Comparison of ENCODE assay signal across 1 cellular context in genomic region chr11:6251990-6252473, GRCh38.
TF ChIP-seq lines count a peak whose summit lies in the region.

No MANE protein-coding gene starts in this region.

TF ChIP-seq in endothelial cell of umbilical vein, 7 proteins besides CTCF, POLR2A, EP300 and RAD21:
- TF ChIP-seq MYC (IDR thresholded peaks at IDR 0.05; ENCODE audit: low read depth, low read length): no peak
- no peak for TF ChIP-seq POLR2AphosphoS5 (IDR thresholded peaks at IDR 0.05; ENCODE audit: insufficient read depth, low read depth, low read length)
- TF ChIP-seq GATA2 (IDR thresholded peaks at IDR 0.05; ENCODE audit: insufficient read depth, insufficient read length, low read depth, low read length): no peak
- no peak for TF ChIP-seq JUN (IDR thresholded peaks at IDR 0.05; ENCODE audit: borderline replicate concordance, insufficient read depth, insufficient read length, low read depth)
- no peak for TF ChIP-seq FOS (IDR thresholded peaks at IDR 0.05; ENCODE audit: borderline replicate concordance, insufficient read depth, low read length)
- no peak for TF ChIP-seq EZH2 (IDR thresholded peaks at IDR 0.05; ENCODE audit: borderline replicate concordance, low read depth, low read length, severe bottlenecking)
- no peak for TF ChIP-seq MAX (IDR thresholded peaks at IDR 0.05; ENCODE audit: insufficient read depth, insufficient read length)
